Comparison of ENCODE assay signal across 14 cellular contexts in genomic region chr4:7238300-7238960, GRCh38. TPM values are rescaled to one million over a fixed set of nuclear protein-coding genes. Genes with fewer than 3 reads are reported as not detected.
A peak's percentile ranks its signal among the peaks of the same experiment; 100 is the strongest.
DNase-seq lines count a peak whose midpoint lies in the region; ATAC-seq, FAIRE-seq and TF ChIP-seq lines count a peak whose summit lies in the region.
"Had no signal": no experiment of that assay in that cellular context is flagged by ENCODE, and none has a peak within 500 bp of the region (broad histone marks: within the 10 kb centered on the region; RNA-seq: fewer than 3 reads in every experiment).

No MANE protein-coding gene starts in this region.

- no peak for ATAC-seq in GM18498 (IDR thresholded peaks at IDR 0.05; ENCODE audit: unreplicated experiment)

- DNase-seq in NCI-H82 (lab: John Stamatoyannopoulos, UW) (peak; percentile 32), NCI-H82 treated with DMSO at 0.1 percent for 48 hours (lab: John Stamatoyannopoulos, UW; ENCODE audit: unreplicated experiment) (no peak), RKO (ENCODE audit: low spot score) (peak; percentile 12), left kidney (ENCODE audit: low read depth, low spot score) (peak; percentile 41), NCI-H1105 treated with DMSO at 0.1 percent for 48 hours (lab: John Stamatoyannopoulos, UW) (no peak), GM12892 (ENCODE audit: insufficient read length) (no peak)
- DNase-seq: activated T-cell treated with anti-CD3 and anti-CD28 coated beads for 4 hours; amygdala; effector memory CD4-positive, alpha-beta T cell; midbrain; NCI-H2081 treated with DMSO at 0.1 percent for 48 hours; substantia nigra had no signal

- no peak for TF ChIP-seq POLR2A in GM12892 (IDR thresholded peaks at IDR 0.05; ENCODE audit: low read depth, low read length)

- no peak for FAIRE-seq in GM12892 (lab: Jason Lieb, UNC)

- TF ChIP-seq CTCF in GM12874 (IDR thresholded peaks at IDR 0.05; ENCODE audit: insufficient read depth, low read depth, low read length): peak; percentile 19; the same call in 1 of the 2 replicates

RNA-seq across cellular contexts. Expression of gene SORCS2, which starts 46.1 kb away (rescaled TPM):
- not detected for polyA plus RNA-seq in GM12892 (2012; ENCODE audit: missing spikeins)

Comparison
In these comparisons a context has a peak if more than half of its experiments do, and no peak if none do; other contexts are left out.
1. DNase-seq: peak in NCI-H82 (single experiment), RKO (single experiment) and left kidney (single experiment); none in NCI-H82 treated with DMSO at 0.1 percent for 48 hours (single experiment), NCI-H1105 treated with DMSO at 0.1 percent for 48 hours (single experiment) and GM12892 (single experiment).